In the genomic region with DNA sequence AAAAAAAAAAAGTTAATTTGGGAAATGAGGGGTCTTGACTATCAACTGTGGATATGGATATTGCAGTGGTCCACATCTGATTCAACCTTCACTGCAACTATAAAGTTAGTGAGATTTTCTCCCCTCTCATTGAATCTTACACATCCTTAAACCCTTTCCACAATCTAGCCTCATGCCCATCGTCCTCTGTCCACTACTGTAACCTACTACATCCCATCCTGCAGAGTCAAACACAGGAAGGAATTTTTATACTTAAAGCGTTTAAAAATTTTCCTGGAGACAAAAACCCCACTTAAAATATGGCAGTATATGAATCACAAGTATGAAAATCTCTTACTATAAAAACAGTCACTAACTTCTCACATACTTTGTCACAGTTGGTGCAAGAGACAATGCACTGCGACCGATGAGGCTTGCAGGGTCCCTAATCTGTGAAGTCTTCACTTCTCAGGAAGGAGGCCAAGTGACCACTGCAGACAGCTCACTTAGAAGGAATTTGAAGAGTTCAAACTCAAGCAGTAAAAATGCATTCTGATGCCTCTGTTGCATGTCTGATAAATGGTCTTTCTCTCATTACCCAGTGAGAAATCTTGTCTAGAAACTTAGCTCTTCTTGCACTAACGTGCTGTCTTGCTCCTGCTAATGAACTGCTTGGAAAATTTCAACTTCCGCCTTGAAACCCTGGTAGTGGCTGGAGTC, we compare ENCODE assay signal across 14 cellular contexts. TPM values are rescaled to one million over a fixed set of nuclear protein-coding genes. Genes with fewer than 3 reads are reported as not detected.
DNase-seq lines count a peak whose midpoint lies in the region; ATAC-seq and TF ChIP-seq lines count a peak whose summit lies in the region.
"Had no signal": no experiment of that assay in that cellular context is flagged by ENCODE, and none has a peak within 500 bp of the region (broad histone marks: within the 10 kb centered on the region; RNA-seq: fewer than 3 reads in every experiment).

No MANE protein-coding gene starts in this region.

- peaks cover 15% of the 10 kb centered on the region for H3K4me1 Mint-ChIP-seq in CD8-positive, alpha-beta T cell (ENCODE audit: low read depth)
- H3K4me1 Mint-ChIP-seq: stimulated activated naive B cell treated with anti-CD40 and anti-IgM and Interleukin-4, amounts not matched to agents 10 μg/mL and 1 μg/mL and 100 μg/mL, for 72 hours had no signal

- intact Hi-C loops in HCT116 (cut with micrococcal nuclease) = no loop called here
- intact Hi-C loops in CD8-positive, alpha-beta T cell (cut with DNase I, micrococcal nuclease) = no loop called here

- no peak for TF ChIP-seq POLR2A in HCT116 (IDR thresholded peaks at IDR 0.05; ENCODE audit: borderline replicate concordance, extremely low read depth, insufficient read depth, insufficient read length)

- TF ChIP-seq CTCF in AG09309 (IDR thresholded peaks at IDR 0.05; ENCODE audit: control insufficient read depth, insufficient read depth, low read depth, low read length, missing control alignments) (no peak), HCT116 (IDR thresholded peaks at IDR 0.05 in 2 of 3, conservative IDR thresholded peaks at IDR 0.05 in 1 of 3; ENCODE audit: borderline replicate concordance in 1 of 3, insufficient read depth in 1 of 3, low read depth in 2 of 3, low read length in 2 of 3) (no peak)
- no peak for TF ChIP-seq CTCF in CD8-positive, alpha-beta T cell (IDR thresholded peaks at IDR 0.05)

- H4K20me1 ChIP-seq in HCT116 (ENCODE audit: insufficient read depth) = no peaks in the 10 kb centered on the region

- DNase-seq in AG09309 (ENCODE audit: low read depth) (peak; percentile 55), HCT116 (ENCODE audit: low read depth, low spot score) (no peak), amniotic epithelial cell (ENCODE audit: low read depth) (peak; percentile 72), islet precursor cell (peak; percentile 66), foreskin melanocyte (no peak), iPS-NIHi11 (ENCODE audit: low spot score) (no peak), NCI-H345 (lab: John Stamatoyannopoulos, UW) (no peak)
- DNase-seq in CD8-positive, alpha-beta T cell = no peak
- DNase-seq: caudate nucleus; H7; left ventricle myocardium superior; NCI-H446; stimulated activated naive B cell treated with anti-CD40 and anti-IgM and Interleukin-4, amounts not matched to agents 10 μg/mL and 1 μg/mL and 100 μg/mL, for 72 hours; WERI-Rb-1 had no signal

- H3K4me3 ChIP-seq in AG09309 (ENCODE audit: control insufficient read depth, low read depth, low read length) = no peak overlapping the region
- no peak overlapping the region for H3K4me3 ChIP-seq in HCT116 (replicated peaks in 1 of 2; ENCODE audit: low read depth in 1 of 2, low read length in 2 of 2)
- no peak overlapping the region for H3K4me3 ChIP-seq in CD8-positive, alpha-beta T cell (ENCODE audit: low read depth, low read length)

- peak overlapping the region; percentile 45 for H2AFZ ChIP-seq in HCT116 (ENCODE audit: low read depth, low read length, poor library complexity, severe bottlenecking)

- H3K79me2 ChIP-seq in HCT116 (ENCODE audit: insufficient read depth, low read length) = no peaks in the 10 kb centered on the region

- no TSS peak for BruUV-seq in HCT116 (replicated peaks; lab: Mats Ljungman, UMichigan)

- H3K4me1 ChIP-seq in HCT116 (ENCODE audit: control insufficient read depth in 1 of 2, insufficient read depth in 2 of 2, low read length in 2 of 2) = peaks cover 3 to 16% of the 10 kb centered on the region in 2 experiments
- H3K4me1 ChIP-seq in CD8-positive, alpha-beta T cell (ENCODE audit: insufficient read depth, low read length) = peaks cover 5% of the 10 kb centered on the region

- no peaks in the 10 kb centered on the region for H3K36me3 ChIP-seq in HCT116 (ENCODE audit: control insufficient read depth in 1 of 2, insufficient read depth in 2 of 2, low read length in 2 of 2)
- H3K36me3 ChIP-seq in CD8-positive, alpha-beta T cell (ENCODE audit: insufficient read depth, low read length) = no peaks in the 10 kb centered on the region
- H3K36me3 ChIP-seq: WERI-Rb-1 had no signal

- H3K27me3 ChIP-seq in HCT116 (ENCODE audit: insufficient read depth, low read length) = no peaks in the 10 kb centered on the region
- H3K27me3 ChIP-seq in CD8-positive, alpha-beta T cell (ENCODE audit: insufficient read depth, low read length) = no peaks in the 10 kb centered on the region

- H3K27me3 Mint-ChIP-seq in CD8-positive, alpha-beta T cell (ENCODE audit: low read depth) = no peaks in the 10 kb centered on the region

- RAD21 ChIA-PET in HCT116 (lab: Charles Lee; ENCODE audit: low non-redundant PET in 1 of 2, low total read pairs in 2 of 2, uncharacterized antibody in 2 of 2, unreplicated experiment in 2 of 2) = no interaction called here

- no peaks in the 10 kb centered on the region for H3K9me3 Mint-ChIP-seq in CD8-positive, alpha-beta T cell

- H3K27ac ChIP-seq in HCT116 (ENCODE audit: low read depth, low read length) = no peak overlapping the region
- H3K27ac ChIP-seq in CD8-positive, alpha-beta T cell (ENCODE audit: low read depth, low read length) = no peak overlapping the region
- H3K27ac ChIP-seq: WERI-Rb-1 had no signal

- H3K27ac Mint-ChIP-seq in CD8-positive, alpha-beta T cell = no peak overlapping the region
- H3K27ac Mint-ChIP-seq: stimulated activated naive B cell treated with anti-CD40 and anti-IgM and Interleukin-4, amounts not matched to agents 10 μg/mL and 1 μg/mL and 100 μg/mL, for 72 hours had no signal

- no peaks in the 10 kb centered on the region for H3K9me2 ChIP-seq in HCT116 (ENCODE audit: insufficient read depth)

- no peak for TF ChIP-seq RAD21 in HCT116 (IDR thresholded peaks at IDR 0.05; ENCODE audit: low read depth)

- no peaks in the 10 kb centered on the region for H3K36me3 Mint-ChIP-seq in CD8-positive, alpha-beta T cell
- H3K36me3 Mint-ChIP-seq: stimulated activated naive B cell treated with anti-CD40 and anti-IgM and Interleukin-4, amounts not matched to agents 10 μg/mL and 1 μg/mL and 100 μg/mL, for 72 hours had no signal

- POLR2A ChIA-PET in HCT116 (lab: Charles Lee) = no interaction called here
- POLR2A ChIA-PET in CD8-positive, alpha-beta T cell (lab: Charles Lee) = no interaction called here

- no peak overlapping the region for H3K4me3 Mint-ChIP-seq in CD8-positive, alpha-beta T cell
- H3K4me3 Mint-ChIP-seq: stimulated activated naive B cell treated with anti-CD40 and anti-IgM and Interleukin-4, amounts not matched to agents 10 μg/mL and 1 μg/mL and 100 μg/mL, for 72 hours had no signal

- H3K9ac ChIP-seq in HCT116 (ENCODE audit: low read length) = no peak overlapping the region

- peak; percentile 50; the same call in 1 of the 2 replicates for ATAC-seq in HCT116
- ATAC-seq in CD8-positive, alpha-beta T cell = no peak
- ATAC-seq: left ventricle myocardium superior; stimulated activated naive B cell treated with anti-CD40 and anti-IgM and Interleukin-4, amounts not matched to agents 10 μg/mL and 1 μg/mL and 100 μg/mL, for 72 hours had no signal

- no peaks in the 10 kb centered on the region for H3K9me3 ChIP-seq in HCT116 (ENCODE audit: control insufficient read depth in 1 of 2, insufficient read depth in 1 of 2, low read depth in 1 of 2, low read length in 2 of 2)
- H3K9me3 ChIP-seq in CD8-positive, alpha-beta T cell (ENCODE audit: low read length) = no peaks in the 10 kb centered on the region

- peak overlapping the region; percentile 37 for H3K4me2 ChIP-seq in HCT116 (ENCODE audit: low read length)

- CTCF ChIA-PET in HCT116 (lab: Charles Lee) = no interaction called here
- CTCF ChIA-PET in CD8-positive, alpha-beta T cell (lab: Charles Lee) = no interaction called here

TF ChIP-seq in HCT116, 20 proteins besides CTCF, POLR2A, EP300 and RAD21:
- TF ChIP-seq POLR2AphosphoS5 (IDR thresholded peaks at IDR 0.05; ENCODE audit: low read depth, low read length) (no peak), ZFX (IDR thresholded peaks at IDR 0.05) (no peak), TCF7L2 (IDR thresholded peaks at IDR 0.05; ENCODE audit: borderline replicate concordance, extremely low read depth, insufficient read depth, insufficient read length) (no peak)
- TF ChIP-seq, protein P1, sequence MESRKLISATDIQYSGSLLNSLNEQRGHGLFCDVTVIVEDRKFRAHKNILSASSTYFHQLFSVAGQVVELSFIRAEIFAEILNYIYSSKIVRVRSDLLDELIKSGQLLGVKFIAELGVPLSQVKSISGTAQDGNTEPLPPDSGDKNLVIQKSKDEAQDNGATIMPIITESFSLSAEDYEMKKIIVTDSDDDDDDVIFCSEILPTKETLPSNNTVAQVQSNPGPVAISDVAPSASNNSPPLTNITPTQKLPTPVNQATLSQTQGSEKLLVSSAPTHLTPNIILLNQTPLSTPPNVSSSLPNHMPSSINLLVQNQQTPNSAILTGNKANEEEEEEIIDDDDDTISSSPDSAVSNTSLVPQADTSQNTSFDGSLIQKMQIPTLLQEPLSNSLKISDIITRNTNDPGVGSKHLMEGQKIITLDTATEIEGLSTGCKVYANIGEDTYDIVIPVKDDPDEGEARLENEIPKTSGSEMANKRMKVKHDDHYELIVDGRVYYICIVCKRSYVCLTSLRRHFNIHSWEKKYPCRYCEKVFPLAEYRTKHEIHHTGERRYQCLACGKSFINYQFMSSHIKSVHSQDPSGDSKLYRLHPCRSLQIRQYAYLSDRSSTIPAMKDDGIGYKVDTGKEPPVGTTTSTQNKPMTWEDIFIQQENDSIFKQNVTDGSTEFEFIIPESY (IDR thresholded peaks at IDR 0.05; ENCODE audit: extremely low read depth, insufficient replicate concordance, low read length) = no peak

RNA-seq across cellular contexts. Expression of a gene that starts 50.3 kb away (rescaled TPM):
- 1.3 TPM for total RNA-seq in HCT116 (2021; ENCODE audit: unreplicated experiment)
- 0.12 and 0.23 TPM in 2 replicates for polyA plus RNA-seq in HCT116 (2012)
- total RNA-seq in CD8-positive, alpha-beta T cell = under 1 TPM in 1 of 2 experiments, not detected in 1; 0.14 TPM

Comparison
In these comparisons a context has a peak if more than half of its experiments do, and no peak if none do; other contexts are left out.
1. DNase-seq: peak in AG09309 (single experiment), amniotic epithelial cell (single experiment) and islet precursor cell (single experiment); none in HCT116 (single experiment), foreskin melanocyte (single experiment), CD8-positive, alpha-beta T cell (0 of 7), iPS-NIHi11 (single experiment) and NCI-H345 (single experiment).